Comparison of ENCODE assay signal across 7 cellular contexts in the genomic region with DNA sequence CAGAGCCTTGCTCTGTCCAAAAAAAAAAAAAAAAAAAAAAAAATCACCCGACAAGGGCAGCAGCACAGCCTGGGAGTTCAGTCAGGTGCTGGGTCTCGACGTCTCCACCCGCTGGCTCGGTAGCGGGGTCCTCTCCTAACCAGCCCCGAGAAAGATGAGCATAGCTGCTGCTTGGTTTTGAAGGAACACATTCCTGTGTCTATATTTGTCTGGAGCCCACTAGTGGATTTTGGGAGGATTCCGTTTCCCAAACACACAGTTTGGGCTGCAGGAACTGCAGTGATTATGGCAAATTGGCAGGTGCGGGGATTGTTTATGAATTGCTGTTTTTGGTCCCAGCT. TPM values are rescaled to one million over a fixed set of nuclear protein-coding genes. Genes with fewer than 3 reads are reported as not detected.
DNase-seq lines count a peak whose midpoint lies in the region; TF ChIP-seq lines count a peak whose summit lies in the region.

No MANE protein-coding gene starts in this region.

- TF ChIP-seq CTCF in Peyer's patch (IDR thresholded peaks at IDR 0.05) = no peak
- TF ChIP-seq CTCF in fibroblast of mammary gland (conservative IDR thresholded peaks at IDR 0.05; ENCODE audit: control insufficient read depth, insufficient read depth, low read depth, low read length) = peak; percentile 22

- peak overlapping the region; percentile 57; the same call in 1 of the 2 replicates for H3K4me3 ChIP-seq in HAP-1
- peak overlapping the region; percentile 72 to 99 (median 88) for H3K4me3 ChIP-seq in Peyer's patch
- H3K4me3 ChIP-seq in fibroblast of mammary gland (ENCODE audit: control insufficient read depth, low read depth, low read length) = no peak overlapping the region
- peak overlapping the region; percentile 74 for H3K4me3 ChIP-seq in rectal smooth muscle tissue (ENCODE audit: low read length)

- TF ChIP-seq POLR2A in Peyer's patch (IDR thresholded peaks at IDR 0.05) = no peak

- in situ Hi-C loops in HAP-1 (cut with MboI; ENCODE audit: low sequenced_read_pairs) = no loop called here

- no peak overlapping the region for H3K9ac ChIP-seq in rectal smooth muscle tissue (ENCODE audit: low read length)

- H3K27ac ChIP-seq in Peyer's patch = peak overlapping the region in 3 of 4 donors; percentile 83 to 90 (median 86)
- H3K27ac ChIP-seq in rectal smooth muscle tissue (ENCODE audit: low read depth, low read length) = no peak overlapping the region

- DNase-seq in HAP-1 (ENCODE audit: low spot score in 2 of 2) (no peak), Peyer's patch (no peak), fibroblast of mammary gland (ENCODE audit: low read depth) (no peak), putamen (ENCODE audit: low spot score) (no peak), medulla oblongata (ENCODE audit: extremely low spot score) (no peak)
- no peak for DNase-seq in stimulated activated naive CD4-positive, alpha-beta T cell (lab: John Stamatoyannopoulos, UW)

- H3K9me3 ChIP-seq in HAP-1 (no peaks in the 10 kb centered on the region), Peyer's patch (no peaks in the 10 kb centered on the region)

- H3K27me3 ChIP-seq in HAP-1 (ENCODE audit: low read depth) = no peaks in the 10 kb centered on the region; the same call in 1 of the 2 replicates
- no peaks in the 10 kb centered on the region for H3K27me3 ChIP-seq in Peyer's patch
- H3K27me3 ChIP-seq in rectal smooth muscle tissue (ENCODE audit: control insufficient read depth, insufficient read depth, low read length) = no peaks in the 10 kb centered on the region

- no peaks in the 10 kb centered on the region; the same call in 1 of the 2 replicates for H3K4me1 ChIP-seq in HAP-1
- H3K4me1 ChIP-seq in Peyer's patch = peaks cover 0 to 37% (median 7%) of the 10 kb centered on the region in 4 donors
- H3K4me1 ChIP-seq in rectal smooth muscle tissue (ENCODE audit: control insufficient read depth, insufficient read depth, low read length) = no peaks in the 10 kb centered on the region

- H3K36me3 ChIP-seq in HAP-1 (replicated peaks) (no peaks in the 10 kb centered on the region), Peyer's patch (no peaks in the 10 kb centered on the region), rectal smooth muscle tissue (ENCODE audit: control insufficient read depth, insufficient read depth, low read length) (no peaks in the 10 kb centered on the region)

RNA-seq across cellular contexts. Expression of a gene that starts 1.2 kb away (rescaled TPM):
- total RNA-seq in Peyer's patch = 10 to 100 TPM; 18.9 to 33.0 (median 28.8) TPM
